Comparison of ENCODE assay signal across 32 cellular contexts in genomic region chr15:62619526-62619925, GRCh38.
DNase-seq lines count a peak whose midpoint lies in the region; ATAC-seq, FAIRE-seq and TF ChIP-seq lines count a peak whose summit lies in the region.
"Had no signal": no experiment of that assay in that cellular context is flagged by ENCODE, and none has a peak within 500 bp of the region (broad histone marks: within the 10 kb centered on the region; RNA-seq: fewer than 3 reads in every experiment).

No MANE protein-coding gene starts in this region.

- DNase-seq in SK-N-SH (no peak), astrocyte (ENCODE audit: low read depth) (peak; percentile 54), urothelium cell line (ENCODE audit: low spot score) (no peak), NCI-H146 (lab: John Stamatoyannopoulos, UW) (no peak)
- no peak for DNase-seq in stimulated activated CD4-positive, alpha-beta T cell treated with anti-CD3 and anti-CD28 coated beads, Interleukin-1b, Interleukin-23, amount 100 ng/mL, for 48 hours
- DNase-seq: activated CD4-positive, alpha-beta T cell treated with anti-CD3 and anti-CD28 coated beads, Interleukin-2, amount 50 U/mL, for 4 hours; activated naive CD4-positive, alpha-beta T cell treated with anti-CD3 and anti-CD28 coated beads, Interleukin-2, amount 50 U/mL, for 16 hours; amniotic stem cell; CD4-positive, CD25-positive, alpha-beta regulatory T cell; endodermal cell; left lung; midbrain; NCI-H1436; NCI-H510A; nephron progenitor cell; ovary; stimulated activated CD4-positive, alpha-beta T cell treated with anti-CD3 and anti-CD28 coated beads, Interleukin-4, amount 100 ng/mL, for 4 hours; SW 1271; T-helper 9 cell; WERI-Rb-1 had no signal

- ATAC-seq in SK-N-SH treated with all-trans-retinoic acid at 6 μM for 48 hours: no peak
- ATAC-seq in HG03045 (IDR thresholded peaks at IDR 0.05; ENCODE audit: unreplicated experiment): no peak
- ATAC-seq: gastroesophageal sphincter; GM12878; left lung; stimulated activated memory B cell treated with anti-CD40 and anti-IgM and Interleukin-4, amounts not matched to agents 10 μg/mL and 1 μg/mL and 100 μg/mL, for 72 hours had no signal

- POLR2A ChIA-PET in SK-N-SH (lab: Yijun Ruan, JAX): no interaction called here

- H3K9me3 Mint-ChIP-seq in astrocyte (ENCODE audit: unreplicated experiment): no peaks in the 10 kb centered on the region
- no peaks in the 10 kb centered on the region for H3K9me3 Mint-ChIP-seq in nephron
- H3K9me3 Mint-ChIP-seq: activated T-helper 1 cell treated with anti-CD3 and anti-CD28 coated beads, Interleukin-12 subunit alpha, Interleukin-12 subunit beta, Interleukin-2, Interleukin-4 antibody, amounts not matched to agents 30 ng/mL and 10 ng/mL and 1 ng/mL, durations not matched to agents 14 hours and 24 hours and 36 hours; CD4-positive, CD25-positive, alpha-beta regulatory T cell; endodermal cell; nephron progenitor cell; stimulated activated memory B cell treated with anti-CD40 and anti-IgM and Interleukin-4, amounts not matched to agents 10 μg/mL and 1 μg/mL and 100 μg/mL, for 72 hours had no signal

- H3K4me1 Mint-ChIP-seq in astrocyte (ENCODE audit: low read depth, unreplicated experiment) (peaks cover 35% of the 10 kb centered on the region), nephron (peaks cover 58% of the 10 kb centered on the region)
- H3K4me1 Mint-ChIP-seq: CD4-positive, CD25-positive, alpha-beta regulatory T cell had no signal

- no peaks in the 10 kb centered on the region for H4K20me1 ChIP-seq in SK-N-SH (ENCODE audit: insufficient read depth)
- no peaks in the 10 kb centered on the region for H4K20me1 ChIP-seq in astrocyte (ENCODE audit: insufficient read depth, low read length)

- H3K36me3 Mint-ChIP-seq in astrocyte (ENCODE audit: low read depth, unreplicated experiment) (no peaks in the 10 kb centered on the region), nephron (ENCODE audit: low read depth) (no peaks in the 10 kb centered on the region)
- H3K36me3 Mint-ChIP-seq: CD4-positive, CD25-positive, alpha-beta regulatory T cell; stimulated activated memory B cell treated with anti-CD40 and anti-IgM and Interleukin-4, amounts not matched to agents 10 μg/mL and 1 μg/mL and 100 μg/mL, for 72 hours had no signal

- no peaks in the 10 kb centered on the region for H3K36me3 ChIP-seq in SK-N-SH (replicated peaks in 1 of 2; ENCODE audit: control insufficient read depth in 1 of 2, insufficient read depth in 2 of 2, low read length in 1 of 2)
- H3K36me3 ChIP-seq in astrocyte (ENCODE audit: insufficient read depth, low read length): no peaks in the 10 kb centered on the region
- H3K36me3 ChIP-seq: cardiac muscle cell, esophagus muscularis mucosa, gastroesophageal sphincter, left lung, ovary, right atrium auricular region, WERI-Rb-1 had no signal

- H2AFZ ChIP-seq in SK-N-SH (ENCODE audit: low read depth) (no peak overlapping the region), astrocyte (ENCODE audit: low read depth, low read length) (peak overlapping the region; percentile 38)

- H3K27ac ChIP-seq in SK-N-SH (ENCODE audit: low read depth in 2 of 2, low read length in 1 of 2) (peak overlapping the region; percentile 77 to 82; a peak in 3 of 4 replicates), astrocyte (ENCODE audit: low read depth, low read length) (peak overlapping the region; percentile 71)
- H3K27ac ChIP-seq: 22Rv1, cardiac muscle cell, esophagus muscularis mucosa, gastroesophageal sphincter, left lung, ovary, right atrium auricular region, WERI-Rb-1 had no signal

- TF ChIP-seq EP300 in SK-N-SH (IDR thresholded peaks at IDR 0.05; ENCODE audit: borderline replicate concordance in 1 of 2, low read depth in 1 of 2, low read length in 1 of 2): no peak

- no peaks in the 10 kb centered on the region for H3K27me3 ChIP-seq in SK-N-SH (ENCODE audit: insufficient read depth)
- H3K27me3 ChIP-seq in astrocyte (ENCODE audit: insufficient read depth, low read length): no peaks in the 10 kb centered on the region
- H3K27me3 ChIP-seq: cardiac muscle cell, esophagus muscularis mucosa, gastroesophageal sphincter, left lung, ovary, right atrium auricular region had no signal

- no peak for TF ChIP-seq RAD21 in SK-N-SH (IDR thresholded peaks at IDR 0.05; ENCODE audit: low read length)

- no peaks in the 10 kb centered on the region for H3K9me3 ChIP-seq in SK-N-SH
- H3K9me3 ChIP-seq in astrocyte (ENCODE audit: insufficient read depth, low read depth, low read length): no peaks in the 10 kb centered on the region
- H3K9me3 ChIP-seq: esophagus muscularis mucosa, gastroesophageal sphincter, left lung, ovary, right atrium auricular region had no signal

- no peak overlapping the region for H3K4me3 ChIP-seq in SK-N-SH (ENCODE audit: low read depth in 2 of 2, low read length in 1 of 2)
- no peak overlapping the region for H3K4me3 ChIP-seq in astrocyte (ENCODE audit: insufficient read depth, low read depth, low read length)
- H3K4me3 ChIP-seq: cardiac muscle cell, esophagus muscularis mucosa, gastroesophageal sphincter, GM12878, left lung, ovary, right atrium auricular region had no signal

- H3K4me1 ChIP-seq in SK-N-SH (ENCODE audit: control insufficient read depth in 1 of 2, insufficient read depth in 2 of 2, low read depth in 1 of 2, low read length in 1 of 2): peaks cover 27 to 52% of the 10 kb centered on the region in 2 experiments
- peaks cover 28% of the 10 kb centered on the region for H3K4me1 ChIP-seq in astrocyte (ENCODE audit: insufficient read depth, low read length)
- H3K4me1 ChIP-seq: left lung had no signal

- WGBS in SK-N-SH (ENCODE audit: low lambda C conversion rate): 79% methylated on average over 3 of the region's 3 CpGs

- H3K4me2 ChIP-seq in SK-N-SH (peak overlapping the region; percentile 54), astrocyte (ENCODE audit: low read length) (peak overlapping the region; percentile 69)

- H3K79me2 ChIP-seq in SK-N-SH (ENCODE audit: insufficient read depth) (peaks cover 20% of the 10 kb centered on the region; the same call in 1 of the 2 replicates), astrocyte (ENCODE audit: insufficient read depth, low read length) (no peaks in the 10 kb centered on the region)

- no peak overlapping the region for H3K4me3 Mint-ChIP-seq in astrocyte (ENCODE audit: unreplicated experiment)
- no peak overlapping the region for H3K4me3 Mint-ChIP-seq in nephron
- H3K4me3 Mint-ChIP-seq: activated T-helper 1 cell treated with anti-CD3 and anti-CD28 coated beads, Interleukin-12 subunit alpha, Interleukin-12 subunit beta, Interleukin-2, Interleukin-4 antibody, amounts not matched to agents 30 ng/mL and 10 ng/mL and 1 ng/mL, durations not matched to agents 14 hours and 24 hours and 36 hours; CD4-positive, CD25-positive, alpha-beta regulatory T cell; endodermal cell; nephron progenitor cell; stimulated activated memory B cell treated with anti-CD40 and anti-IgM and Interleukin-4, amounts not matched to agents 10 μg/mL and 1 μg/mL and 100 μg/mL, for 72 hours had no signal

- H3K27me3 Mint-ChIP-seq in astrocyte (ENCODE audit: low read depth, unreplicated experiment) (no peaks in the 10 kb centered on the region), nephron (ENCODE audit: low read depth) (no peaks in the 10 kb centered on the region)

- CTCF ChIA-PET in SK-N-SH (lab: Yijun Ruan, JAX): no interaction called here

- H3K9ac ChIP-seq in SK-N-SH (no peak overlapping the region), astrocyte (ENCODE audit: low read length) (no peak overlapping the region)

- H3K9me2 ChIP-seq in SK-N-SH: no peaks in the 10 kb centered on the region

- peaks cover 31% of the 10 kb centered on the region for H3F3A ChIP-seq in SK-N-SH (replicated peaks; ENCODE audit: insufficient read depth)

- peak overlapping the region; percentile 92 for H3K27ac Mint-ChIP-seq in astrocyte (ENCODE audit: unreplicated experiment)
- H3K27ac Mint-ChIP-seq in nephron: peak overlapping the region; percentile 93 to 95 (median 94)
- H3K27ac Mint-ChIP-seq: activated T-helper 1 cell treated with anti-CD3 and anti-CD28 coated beads, Interleukin-12 subunit alpha, Interleukin-12 subunit beta, Interleukin-2, Interleukin-4 antibody, amounts not matched to agents 30 ng/mL and 10 ng/mL and 1 ng/mL, durations not matched to agents 14 hours and 24 hours and 36 hours; CD4-positive, CD25-positive, alpha-beta regulatory T cell; endodermal cell; nephron progenitor cell; stimulated activated memory B cell treated with anti-CD40 and anti-IgM and Interleukin-4, amounts not matched to agents 10 μg/mL and 1 μg/mL and 100 μg/mL, for 72 hours had no signal

- TF ChIP-seq CTCF in SK-N-SH (IDR thresholded peaks at IDR 0.05): no peak
- TF ChIP-seq CTCF in astrocyte (IDR thresholded peaks at IDR 0.05; ENCODE audit: insufficient read depth, low read depth, low read length): no peak
- no peak for TF ChIP-seq CTCF in nephron (IDR thresholded peaks at IDR 0.05; ENCODE audit: unreplicated experiment in 3 of 3)

- FAIRE-seq in astrocyte (lab: Jason Lieb, UNC) (no peak), urothelium cell line (lab: Jason Lieb, UNC) (peak; percentile 80)
- FAIRE-seq: D721Med, GM12878 had no signal

TF ChIP-seq in SK-N-SH, 30 proteins besides CTCF, POLR2A, EP300 and RAD21:
- TF ChIP-seq FOSL2 (IDR thresholded peaks at IDR 0.05; ENCODE audit: borderline replicate concordance, low read depth) (0 out of 2 replicates have a peak, but pooled peaks have one; percentile 2), ELF1 (IDR thresholded peaks at IDR 0.05) (no peak)

TF ChIP-seq in SK-N-SH treated with all-trans-retinoic acid at 6 μM for 48 hours, 23 proteins besides CTCF, POLR2A, EP300 and RAD21:
- TF ChIP-seq BACH2 (CRISPR knock-in tag; IDR thresholded peaks at IDR 0.05; ENCODE audit: borderline replicate concordance): no peak
